19 cellular contexts compared by ENCODE assay signal in genomic region chr9:106934831-106935230, GRCh38.
A peak's percentile ranks its signal among the peaks of the same experiment; 100 is the strongest.
DNase-seq lines count a peak whose midpoint lies in the region; ATAC-seq and TF ChIP-seq lines count a peak whose summit lies in the region.
"Had no signal": no experiment of that assay in that cellular context is flagged by ENCODE, and none has a peak within 500 bp of the region (broad histone marks: within the 10 kb centered on the region; RNA-seq: fewer than 3 reads in every experiment).

No MANE protein-coding gene starts in this region.

- POLR2A ChIA-PET in WTC11 (lab: Charles Lee) (interaction anchor here (0.6 to 1.3 kb wide), 2 partner anchors 71 to 74 kb away, joined by 3 to 6 read pairs; partner anchors contain the start of gene ZNF462), A673 (lab: Charles Lee; ENCODE audit: low non-redundant PET) (no interaction called here)

- no TSS peak for BruUV-seq in A673 (replicated peaks; lab: Mats Ljungman, UMichigan)

- peaks cover 4% of the 10 kb centered on the region for H3K27me3 Mint-ChIP-seq in GM23338 (ENCODE audit: insufficient read depth, low read depth, poor library complexity)
- no peaks in the 10 kb centered on the region for H3K27me3 Mint-ChIP-seq in WTC11 (ENCODE audit: low read depth)
- H3K27me3 Mint-ChIP-seq: B cell, IgD-negative memory B cell had no signal

- intact Hi-C loops in A673 (cut with micrococcal nuclease; ENCODE audit: unreplicated experiment), result no loop called here

- H2AFZ ChIP-seq in GM23338, result no peak overlapping the region

- H3K4me3 ChIP-seq in GM23338 (no peak overlapping the region), HUES48 (ENCODE audit: low read depth, low read length) (peak overlapping the region; percentile 14; the same call in 1 of the 2 replicates), iPS-20b (ENCODE audit: low read length) (peak overlapping the region; percentile 20; the same call in 1 of the 2 replicates), A673 (ENCODE audit: low read depth, low read length, poor library complexity, severe bottlenecking) (no peak overlapping the region)
- H3K4me3 ChIP-seq: BLaER1 treated with 17β-estradiol and CSF1 and Interleukin-3, amounts not matched to agents 10 nM and 100 nM had no signal

- H3K4me1 Mint-ChIP-seq in GM23338 (peaks cover 38% of the 10 kb centered on the region), WTC11 (peaks cover 37% of the 10 kb centered on the region)
- H3K4me1 Mint-ChIP-seq: B cell, IgD-negative memory B cell had no signal

- H3K9me3 ChIP-seq in HUES48 (ENCODE audit: control insufficient read depth, insufficient read depth, low read length) (no peaks in the 10 kb centered on the region), iPS-20b (ENCODE audit: insufficient read depth, low read depth, low read length) (no peaks in the 10 kb centered on the region), A673 (ENCODE audit: low read depth, low read length, poor library complexity, severe bottlenecking) (no peaks in the 10 kb centered on the region)

- 0 out of 2 replicates have a peak overlapping the region, but pooled peaks have one; percentile 21 for H3K27ac ChIP-seq in GM23338 (ENCODE audit: low read depth)
- H3K27ac ChIP-seq in HUES48 (ENCODE audit: low read depth, low read length), result peak overlapping the region; percentile 34
- H3K27ac ChIP-seq in iPS-20b (ENCODE audit: low read length), result peak overlapping the region; percentile 13
- no peak overlapping the region for H3K27ac ChIP-seq in A673 (ENCODE audit: low read depth, low read length, poor library complexity, severe bottlenecking)
- H3K27ac ChIP-seq: BLaER1 treated with 17β-estradiol and CSF1 and Interleukin-3, amounts not matched to agents 10 nM and 100 nM had no signal

- H3K27me3 ChIP-seq in GM23338 (ENCODE audit: insufficient read depth) (no peaks in the 10 kb centered on the region), HUES48 (ENCODE audit: control insufficient read depth, insufficient read depth, low read length) (no peaks in the 10 kb centered on the region), iPS-20b (ENCODE audit: insufficient read depth, low read length) (no peaks in the 10 kb centered on the region), A673 (replicated peaks; ENCODE audit: insufficient read depth, low read depth, low read length, poor library complexity) (no peaks in the 10 kb centered on the region)
- H3K27me3 ChIP-seq: BLaER1 treated with 17β-estradiol and CSF1 and Interleukin-3, amounts not matched to agents 10 nM and 100 nM had no signal

- no peaks in the 10 kb centered on the region for H3K9me3 Mint-ChIP-seq in GM23338
- H3K9me3 Mint-ChIP-seq in WTC11, result no peaks in the 10 kb centered on the region
- H3K9me3 Mint-ChIP-seq: CD8-positive, alpha-beta T cell; HFFc6 had no signal

- H3K79me2 ChIP-seq in GM23338 (replicated peaks; ENCODE audit: insufficient read depth), result peaks cover 66% of the 10 kb centered on the region

- H3K4me3 Mint-ChIP-seq in GM23338 (no peak overlapping the region), WTC11 (no peak overlapping the region)
- H3K4me3 Mint-ChIP-seq: B cell; CD8-positive, alpha-beta T cell; HFFc6; IgD-negative memory B cell had no signal

- H3K27ac Mint-ChIP-seq in GM23338 (no peak overlapping the region), WTC11 (0 out of 2 replicates have a peak overlapping the region, but pooled peaks have one; percentile 34)
- H3K27ac Mint-ChIP-seq: B cell; CD8-positive, alpha-beta T cell; HFFc6; IgD-negative memory B cell had no signal

- H3K36me3 ChIP-seq in GM23338 (ENCODE audit: insufficient read depth), result peaks cover 62% of the 10 kb centered on the region
- peaks cover 93% of the 10 kb centered on the region for H3K36me3 ChIP-seq in HUES48 (ENCODE audit: control insufficient read depth, insufficient read depth, low read length)
- peaks cover 100% of the 10 kb centered on the region for H3K36me3 ChIP-seq in iPS-20b (ENCODE audit: insufficient read depth, low read depth, low read length)
- peaks cover 25% of the 10 kb centered on the region for H3K36me3 ChIP-seq in A673 (ENCODE audit: insufficient read depth, low read length, poor library complexity, severe bottlenecking)

- peaks cover 12% of the 10 kb centered on the region; the same call in 1 of the 2 replicates for H4K20me1 ChIP-seq in GM23338 (replicated peaks; ENCODE audit: insufficient read depth)
- H4K20me1 ChIP-seq: BLaER1 treated with 17β-estradiol and CSF1 and Interleukin-3, amounts not matched to agents 10 nM and 100 nM had no signal

- peaks cover 15% of the 10 kb centered on the region for H3K4me1 ChIP-seq in GM23338 (ENCODE audit: insufficient read depth)
- H3K4me1 ChIP-seq in HUES48 (ENCODE audit: control insufficient read depth, insufficient read depth, low read length), result peaks cover 20% of the 10 kb centered on the region
- H3K4me1 ChIP-seq in iPS-20b (ENCODE audit: insufficient read depth, low read length), result peaks cover 21% of the 10 kb centered on the region; the same call in 1 of the 2 replicates
- no peaks in the 10 kb centered on the region for H3K4me1 ChIP-seq in A673 (ENCODE audit: insufficient read depth, low read length, poor library complexity, severe bottlenecking)
- H3K4me1 ChIP-seq: BLaER1 treated with 17β-estradiol and CSF1 and Interleukin-3, amounts not matched to agents 10 nM and 100 nM had no signal

- ATAC-seq in GM23338, result peak; percentile 87
- ATAC-seq in WTC11, result peak; percentile 75
- ATAC-seq in HG02852 (IDR thresholded peaks at IDR 0.05; ENCODE audit: unreplicated experiment), result no peak
- ATAC-seq: CD8-positive, alpha-beta T cell; HCT116; HepG2 had no signal

- CTCF ChIA-PET in WTC11 (lab: Charles Lee), result interaction anchor here (0.7 kb wide), 1 partner anchor 651 kb away, joined by 3 read pairs; no protein-coding TSS in a partner anchor
- CTCF ChIA-PET in A673 (lab: Charles Lee), result no interaction called here

- no peaks in the 10 kb centered on the region for H3F3A ChIP-seq in GM23338 (replicated peaks; ENCODE audit: low read depth)

- no peaks in the 10 kb centered on the region for H3K9me2 ChIP-seq in GM23338 (ENCODE audit: insufficient read depth)

- H3K9ac ChIP-seq in HUES48 (ENCODE audit: low read depth, low read length) (no peak overlapping the region), iPS-20b (ENCODE audit: low read depth, low read length) (no peak overlapping the region)
- H3K9ac ChIP-seq: BLaER1 treated with 17β-estradiol and CSF1 and Interleukin-3, amounts not matched to agents 10 nM and 100 nM had no signal

- H3K4me2 ChIP-seq in GM23338, result peak overlapping the region; percentile 15; the same call in 1 of the 2 replicates
- H3K4me2 ChIP-seq: BLaER1 treated with 17β-estradiol and CSF1 and Interleukin-3, amounts not matched to agents 10 nM and 100 nM had no signal

- H3K36me3 Mint-ChIP-seq in GM23338 (ENCODE audit: low read depth) (peaks cover 89% of the 10 kb centered on the region), WTC11 (peaks cover 78% of the 10 kb centered on the region)
- H3K36me3 Mint-ChIP-seq: CD8-positive, alpha-beta T cell had no signal

- TF ChIP-seq CTCF in GM23338 (conservative IDR thresholded peaks at IDR 0.05; ENCODE audit: low read depth in 2 of 2) (no peak), WTC11 (IDR thresholded peaks at IDR 0.05) (no peak), A673 (conservative IDR thresholded peaks at IDR 0.05; ENCODE audit: low read depth, low read length) (no peak)

- peak; percentile 60 for DNase-seq in GM23338 (ENCODE audit: low spot score)
- no peak for DNase-seq in WTC11 (ENCODE audit: low spot score)
- no peak for DNase-seq in A673 (ENCODE audit: low spot score)
- DNase-seq in activated CD4-positive, alpha-beta T cell treated with anti-CD3 and anti-CD28 coated beads, Interleukin-2, amount 50 U/mL, for 1 hour, result no peak
- DNase-seq: 8988T; Calu3; CD8-positive, alpha-beta T cell; DMS79 treated with DMSO at 0.1 percent for 48 hours; GF-D8; HFFc6; KBM-7 had no signal

TF ChIP-seq in GM23338, 12 proteins besides CTCF, POLR2A, EP300 and RAD21 (continues in another document):
- no peak for TF ChIP-seq STAT1 (IDR thresholded peaks at IDR 0.05; ENCODE audit: unreplicated experiment)

TF ChIP-seq in WTC11, 78 proteins besides CTCF, POLR2A, EP300 and RAD21:
- no peak for TF ChIP-seq TEAD4 (CRISPR knock-in tag; IDR thresholded peaks at IDR 0.05)
- no peak for TF ChIP-seq PREB (CRISPR knock-in tag; IDR thresholded peaks at IDR 0.05; ENCODE audit: borderline replicate concordance)
- TF ChIP-seq ZNF232 (CRISPR knock-in tag; IDR thresholded peaks at IDR 0.05), result no peak
- TF ChIP-seq FOXK1 (CRISPR knock-in tag; IDR thresholded peaks at IDR 0.05), result no peak
- TF ChIP-seq MYBL2 (CRISPR knock-in tag; IDR thresholded peaks at IDR 0.05), result no peak
- 0 out of 2 replicates have a peak, but pooled peaks have one; percentile 21 for TF ChIP-seq USF2 (CRISPR knock-in tag; IDR thresholded peaks at IDR 0.05)
- TF ChIP-seq ZNF396 (CRISPR knock-in tag; IDR thresholded peaks at IDR 0.05; ENCODE audit: borderline replicate concordance), result no peak
- TF ChIP-seq HMGXB4 (CRISPR knock-in tag; IDR thresholded peaks at IDR 0.05), result no peak
TF ChIP-seq in WTC11: peak in this region for 1.

Comparison
In these comparisons a context has a peak if more than half of its experiments do, and no peak if none do; other contexts are left out.
1. H3K4me3 ChIP-seq: peak in HUES48 (single experiment) and iPS-20b (single experiment); none in GM23338 (single experiment) and A673 (single experiment).